In genomic region chr19:4966591-4966990, GRCh38 we compare ENCODE assay signal across 16 cellular contexts. TPM values are rescaled to one million over a fixed set of nuclear protein-coding genes. Genes with fewer than 3 reads are reported as not detected.
DNase-seq lines count a peak whose midpoint lies in the region; ATAC-seq and TF ChIP-seq lines count a peak whose summit lies in the region.
"Had no signal": no experiment of that assay in that cellular context is flagged by ENCODE, and none has a peak within 500 bp of the region (broad histone marks: within the 10 kb centered on the region; RNA-seq: fewer than 3 reads in every experiment).

No MANE protein-coding gene starts in this region.

- H3K9me3 ChIP-seq in BLaER1 treated with 17β-estradiol and CSF1 and Interleukin-3, amounts not matched to agents 10 nM and 100 nM (replicated peaks in 1 of 11) = no peaks in the 10 kb centered on the region
- H3K9me3 ChIP-seq in hepatocyte (ENCODE audit: low read depth) = no peaks in the 10 kb centered on the region
- H3K9me3 ChIP-seq: pancreas had no signal

- H3K79me2 ChIP-seq in hepatocyte = peaks cover 21% of the 10 kb centered on the region

- peak overlapping the region; percentile 48 to 90 (median 70) for H3K4me2 ChIP-seq in BLaER1 treated with 17β-estradiol and CSF1 and Interleukin-3, amounts not matched to agents 10 nM and 100 nM
- no peak overlapping the region for H3K4me2 ChIP-seq in hepatocyte

- H3K9me2 ChIP-seq in hepatocyte (replicated peaks; ENCODE audit: insufficient read depth) = no peaks in the 10 kb centered on the region

- H3K4me3 Mint-ChIP-seq in activated T-helper 1 cell treated with anti-CD3 and anti-CD28 coated beads, Interleukin-12 subunit alpha, Interleukin-12 subunit beta, Interleukin-2, Interleukin-4 antibody, amounts not matched to agents 30 ng/mL and 10 ng/mL and 1 ng/mL, durations not matched to agents 14 hours and 24 hours and 36 hours = no peak overlapping the region
- H3K4me3 Mint-ChIP-seq in nephron = peak overlapping the region; percentile 46 to 52 (median 50)

- H3K9me3 Mint-ChIP-seq in activated T-helper 1 cell treated with anti-CD3 and anti-CD28 coated beads, Interleukin-12 subunit alpha, Interleukin-12 subunit beta, Interleukin-2, Interleukin-4 antibody, amounts not matched to agents 30 ng/mL and 10 ng/mL and 1 ng/mL, durations not matched to agents 14 hours and 24 hours and 36 hours = no peaks in the 10 kb centered on the region
- no peaks in the 10 kb centered on the region for H3K9me3 Mint-ChIP-seq in nephron

- DNase-seq in HK-2 (ENCODE audit: unreplicated experiment) (peak; percentile 61), Ammon's horn (ENCODE audit: low spot score) (no peak), hepatocyte (ENCODE audit: low spot score) (no peak)
- no peak for DNase-seq in activated T-helper 1 cell treated with anti-CD3 and anti-CD28 coated beads, Interleukin-12 subunit alpha, Interleukin-12 subunit beta, Interleukin-2, Interleukin-4 antibody, amounts not matched to agents 30 ng/mL and 10 ng/mL and 1 ng/mL, durations not matched to agents 14 hours and 24 hours and 36 hours (ENCODE audit: low spot score)
- DNase-seq: activated CD4-positive, CD25-positive, alpha-beta regulatory T cell treated with anti-CD3 and anti-CD28 coated beads, Interleukin-2, amount 50 U/mL, for 72 hours; head of caudate nucleus; NCI-H1417; NCI-H2171; OCI-M1; pancreas; stimulated activated naive CD4-positive, alpha-beta T cell; T-helper 9 cell had no signal

- intact Hi-C loops in activated T-helper 1 cell treated with anti-CD3 and anti-CD28 coated beads, Interleukin-12 subunit alpha, Interleukin-12 subunit beta, Interleukin-2, Interleukin-4 antibody, amounts not matched to agents 30 ng/mL and 10 ng/mL and 1 ng/mL, durations not matched to agents 14 hours and 24 hours and 36 hours (cut with micrococcal nuclease) = loop anchor here (5.0 kb wide), 1 partner anchor 244 kb away; the partner anchor contains the start of gene DPP9

- peak overlapping the region; percentile 40 for H3K27ac Mint-ChIP-seq in activated T-helper 1 cell treated with anti-CD3 and anti-CD28 coated beads, Interleukin-12 subunit alpha, Interleukin-12 subunit beta, Interleukin-2, Interleukin-4 antibody, amounts not matched to agents 30 ng/mL and 10 ng/mL and 1 ng/mL, durations not matched to agents 14 hours and 24 hours and 36 hours
- no peak overlapping the region for H3K27ac Mint-ChIP-seq in nephron

- peaks cover 40 to 65% (median 54%) of the 10 kb centered on the region in 10 experiments for H3K4me1 ChIP-seq in BLaER1 treated with 17β-estradiol and CSF1 and Interleukin-3, amounts not matched to agents 10 nM and 100 nM
- H3K4me1 ChIP-seq in hepatocyte (ENCODE audit: insufficient read depth) = peaks cover 13% of the 10 kb centered on the region

- peaks cover 20 to 89% (median 83%) of the 10 kb centered on the region in 11 experiments for H4K20me1 ChIP-seq in BLaER1 treated with 17β-estradiol and CSF1 and Interleukin-3, amounts not matched to agents 10 nM and 100 nM
- peaks cover 20% of the 10 kb centered on the region for H4K20me1 ChIP-seq in hepatocyte (ENCODE audit: insufficient read depth, poor library complexity, severe bottlenecking)

- TF ChIP-seq CTCF in nephron (IDR thresholded peaks at IDR 0.05; ENCODE audit: unreplicated experiment in 3 of 3) (no peak), hepatocyte (IDR thresholded peaks at IDR 0.05; ENCODE audit: poor library complexity) (no peak)

- no peak overlapping the region for H2AFZ ChIP-seq in hepatocyte

- H3K4me1 Mint-ChIP-seq in activated T-helper 1 cell treated with anti-CD3 and anti-CD28 coated beads, Interleukin-12 subunit alpha, Interleukin-12 subunit beta, Interleukin-2, Interleukin-4 antibody, amounts not matched to agents 30 ng/mL and 10 ng/mL and 1 ng/mL, durations not matched to agents 14 hours and 24 hours and 36 hours (ENCODE audit: low read depth) = peaks cover 37% of the 10 kb centered on the region
- H3K4me1 Mint-ChIP-seq in nephron = peaks cover 28% of the 10 kb centered on the region

- 91% methylated on average over 6 of the region's 6 CpGs for WGBS in hepatocyte (ENCODE audit: low lambda C conversion rate, missing lambda C conversion rate)

- H3K36me3 ChIP-seq in BLaER1 treated with 17β-estradiol and CSF1 and Interleukin-3, amounts not matched to agents 10 nM and 100 nM = peaks cover 0 to 46% (median 38%) of the 10 kb centered on the region in 11 experiments; a peak in 19 of 22 replicates
- no peaks in the 10 kb centered on the region for H3K36me3 ChIP-seq in hepatocyte (replicated peaks; ENCODE audit: insufficient read depth, low read depth)
- H3K36me3 ChIP-seq: pancreas had no signal

- peak overlapping the region in 10 of 11 experiments; percentile 1 to 59 (median 24); a peak in 10 of 22 replicates for H3K9ac ChIP-seq in BLaER1 treated with 17β-estradiol and CSF1 and Interleukin-3, amounts not matched to agents 10 nM and 100 nM

- peaks cover 23% of the 10 kb centered on the region for H3K36me3 Mint-ChIP-seq in activated T-helper 1 cell treated with anti-CD3 and anti-CD28 coated beads, Interleukin-12 subunit alpha, Interleukin-12 subunit beta, Interleukin-2, Interleukin-4 antibody, amounts not matched to agents 30 ng/mL and 10 ng/mL and 1 ng/mL, durations not matched to agents 14 hours and 24 hours and 36 hours (ENCODE audit: low read depth)
- peaks cover 19% of the 10 kb centered on the region for H3K36me3 Mint-ChIP-seq in nephron (ENCODE audit: low read depth)

- no peak overlapping the region for H3K4me3 ChIP-seq in BLaER1 treated with 17β-estradiol and CSF1 and Interleukin-3, amounts not matched to agents 10 nM and 100 nM
- H3K4me3 ChIP-seq in hepatocyte = no peak overlapping the region
- H3K4me3 ChIP-seq: pancreas had no signal

- H3K27me3 Mint-ChIP-seq in activated T-helper 1 cell treated with anti-CD3 and anti-CD28 coated beads, Interleukin-12 subunit alpha, Interleukin-12 subunit beta, Interleukin-2, Interleukin-4 antibody, amounts not matched to agents 30 ng/mL and 10 ng/mL and 1 ng/mL, durations not matched to agents 14 hours and 24 hours and 36 hours (ENCODE audit: insufficient read depth) = no peaks in the 10 kb centered on the region
- H3K27me3 Mint-ChIP-seq in nephron (ENCODE audit: low read depth) = no peaks in the 10 kb centered on the region

- no peaks in the 10 kb centered on the region; a peak in 1 of 22 replicates for H3K27me3 ChIP-seq in BLaER1 treated with 17β-estradiol and CSF1 and Interleukin-3, amounts not matched to agents 10 nM and 100 nM
- no peaks in the 10 kb centered on the region for H3K27me3 ChIP-seq in hepatocyte
- H3K27me3 ChIP-seq: pancreas had no signal

- no peak for ATAC-seq in HG03432 (IDR thresholded peaks at IDR 0.05; ENCODE audit: unreplicated experiment)
- ATAC-seq: pancreas, sciatic nerve had no signal

- H3K27ac ChIP-seq in BLaER1 treated with 17β-estradiol and CSF1 and Interleukin-3, amounts not matched to agents 10 nM and 100 nM = peak overlapping the region in 9 of 11 experiments; percentile 23 to 57 (median 38); a peak in 17 of 22 replicates
- no peak overlapping the region for H3K27ac ChIP-seq in hepatocyte
- H3K27ac ChIP-seq: pancreas had no signal

RNA-seq across cellular contexts. Expression of gene KDM4B, which starts 2.3 kb away (rescaled TPM):
- total RNA-seq in activated T-helper 1 cell treated with anti-CD3 and anti-CD28 coated beads, Interleukin-12 subunit alpha, Interleukin-12 subunit beta, Interleukin-2, Interleukin-4 antibody, amounts not matched to agents 30 ng/mL and 10 ng/mL and 1 ng/mL, durations not matched to agents 14 hours and 24 hours and 36 hours = 38.9 and 45.0 TPM in 2 replicates
- total RNA-seq in hepatocyte = 18.4 and 22.2 TPM in 2 replicates
- polyA plus RNA-seq in hepatocyte = 29.6 and 34.0 TPM in 2 replicates

RNA-seq across cellular contexts. Expression of gene UHRF1, which starts 57.3 kb away (rescaled TPM):
- 142 and 143 TPM in 2 replicates for total RNA-seq in activated T-helper 1 cell treated with anti-CD3 and anti-CD28 coated beads, Interleukin-12 subunit alpha, Interleukin-12 subunit beta, Interleukin-2, Interleukin-4 antibody, amounts not matched to agents 30 ng/mL and 10 ng/mL and 1 ng/mL, durations not matched to agents 14 hours and 24 hours and 36 hours
- 5.1 and 9.9 TPM in 2 replicates for total RNA-seq in hepatocyte
- 11.5 and 13.6 TPM in 2 replicates for polyA plus RNA-seq in hepatocyte

Comparison
In these comparisons a context has a peak if more than half of its experiments do, and no peak if none do; other contexts are left out.
1. RNA of gene UHRF1, which starts 57.3 kb away (total RNA-seq): 142 to 143 TPM in activated T-helper 1 cell treated with anti-CD3 and anti-CD28 coated beads, Interleukin-12 subunit alpha, Interleukin-12 subunit beta, Interleukin-2, Interleukin-4 antibody, amounts not matched to agents 30 ng/mL and 10 ng/mL and 1 ng/mL, durations not matched to agents 14 hours and 24 hours and 36 hours; 5.1 to 9.9 TPM in hepatocyte; every median in the first group is over 10 times any median in the second.